17 cellular contexts compared by ENCODE assay signal in genomic region chr2:206408323-206409320, GRCh38.
DNase-seq lines count a peak whose midpoint lies in the region; ATAC-seq and TF ChIP-seq lines count a peak whose summit lies in the region.
"Had no signal": no experiment of that assay in that cellular context is flagged by ENCODE, and none has a peak within 500 bp of the region (broad histone marks: within the 10 kb centered on the region; RNA-seq: fewer than 3 reads in every experiment).

No MANE protein-coding gene starts in this region.

- no peak overlapping the region for H3K4me3 Mint-ChIP-seq in stimulated activated naive CD8-positive, alpha-beta T cell treated with anti-CD3 and anti-CD28 coated beads, Interleukin-15, amount 100 ng/mL, for 72 hours
- H3K4me3 Mint-ChIP-seq: activated T-helper 1 cell treated with anti-CD3 and anti-CD28 coated beads, Interleukin-12 subunit alpha, Interleukin-12 subunit beta, Interleukin-2, Interleukin-4 antibody, amounts not matched to agents 30 ng/mL and 10 ng/mL and 1 ng/mL, durations not matched to agents 14 hours and 24 hours and 36 hours; CD14-positive monocyte; stimulated activated effector memory CD8-positive, alpha-beta T cell treated with anti-CD3 and anti-CD28 coated beads, Interleukin-12 subunit alpha, Interleukin-12 subunit beta, amount 100 ng/mL, for 72 hours had no signal

- H3K4me1 Mint-ChIP-seq in stimulated activated naive CD8-positive, alpha-beta T cell treated with anti-CD3 and anti-CD28 coated beads, Interleukin-15, amount 100 ng/mL, for 72 hours, result no peaks in the 10 kb centered on the region
- H3K4me1 Mint-ChIP-seq: CD14-positive monocyte; stimulated activated effector memory CD8-positive, alpha-beta T cell treated with anti-CD3 and anti-CD28 coated beads, Interleukin-12 subunit alpha, Interleukin-12 subunit beta, amount 100 ng/mL, for 72 hours had no signal

- peaks cover 10% of the 10 kb centered on the region for H3K27me3 Mint-ChIP-seq in stimulated activated naive CD8-positive, alpha-beta T cell treated with anti-CD3 and anti-CD28 coated beads, Interleukin-15, amount 100 ng/mL, for 72 hours

- H3K9me3 Mint-ChIP-seq in stimulated activated naive CD8-positive, alpha-beta T cell treated with anti-CD3 and anti-CD28 coated beads, Interleukin-15, amount 100 ng/mL, for 72 hours, result peaks cover 0 to 8% of the 10 kb centered on the region in 2 donors
- H3K9me3 Mint-ChIP-seq: activated T-helper 1 cell treated with anti-CD3 and anti-CD28 coated beads, Interleukin-12 subunit alpha, Interleukin-12 subunit beta, Interleukin-2, Interleukin-4 antibody, amounts not matched to agents 30 ng/mL and 10 ng/mL and 1 ng/mL, durations not matched to agents 14 hours and 24 hours and 36 hours; stimulated activated effector memory CD8-positive, alpha-beta T cell treated with anti-CD3 and anti-CD28 coated beads, Interleukin-12 subunit alpha, Interleukin-12 subunit beta, amount 100 ng/mL, for 72 hours had no signal

- H3K4me3 ChIP-seq in epithelial cell of esophagus (ENCODE audit: low read length), result no peak overlapping the region
- H3K4me3 ChIP-seq: SK-N-MC had no signal

- ATAC-seq in GM18867 (IDR thresholded peaks at IDR 0.05; ENCODE audit: unreplicated experiment), result peak; percentile 94
- ATAC-seq in GM21526 (IDR thresholded peaks at IDR 0.05; ENCODE audit: low FRiP score, unreplicated experiment), result peak; percentile 86
- peak; percentile 93 for ATAC-seq in HG03066 (IDR thresholded peaks at IDR 0.05; ENCODE audit: low read depth, unreplicated experiment)
- no peak for ATAC-seq in stimulated activated naive CD8-positive, alpha-beta T cell treated with anti-CD3 and anti-CD28 coated beads, Interleukin-15, amount 100 ng/mL, for 72 hours
- ATAC-seq: stimulated activated effector memory CD8-positive, alpha-beta T cell treated with anti-CD3 and anti-CD28 coated beads, Interleukin-12 subunit alpha, Interleukin-12 subunit beta, amount 100 ng/mL, for 72 hours had no signal

- peak; percentile 31 for DNase-seq in epithelial cell of esophagus (ENCODE audit: low read depth)
- DNase-seq in COLO829 (ENCODE audit: low spot score), result no peak
- DNase-seq in pons (ENCODE audit: low spot score), result no peak
- no peak for DNase-seq in NCI-H1105 (lab: John Stamatoyannopoulos, UW)
- DNase-seq in stimulated activated naive CD8-positive, alpha-beta T cell treated with anti-CD3 and anti-CD28 coated beads, Interleukin-15, amount 100 ng/mL, for 72 hours, result no peak
- DNase-seq: activated CD4-positive, CD25-positive, alpha-beta regulatory T cell treated with anti-CD3 and anti-CD28 coated beads, Interleukin-2, amount 50 U/mL, for 72 hours; GDM1; IMR-90; NCI-H1436 treated with DMSO at 0.1 percent for 48 hours; NCI-H774 had no signal

- no peak for TF ChIP-seq CTCF in epithelial cell of esophagus (IDR thresholded peaks at IDR 0.05; ENCODE audit: insufficient read depth, low read depth, low read length, missing control alignments)

- no peak overlapping the region for H3K27ac Mint-ChIP-seq in stimulated activated naive CD8-positive, alpha-beta T cell treated with anti-CD3 and anti-CD28 coated beads, Interleukin-15, amount 100 ng/mL, for 72 hours
- H3K27ac Mint-ChIP-seq: activated T-helper 1 cell treated with anti-CD3 and anti-CD28 coated beads, Interleukin-12 subunit alpha, Interleukin-12 subunit beta, Interleukin-2, Interleukin-4 antibody, amounts not matched to agents 30 ng/mL and 10 ng/mL and 1 ng/mL, durations not matched to agents 14 hours and 24 hours and 36 hours; CD14-positive monocyte; stimulated activated effector memory CD8-positive, alpha-beta T cell treated with anti-CD3 and anti-CD28 coated beads, Interleukin-12 subunit alpha, Interleukin-12 subunit beta, amount 100 ng/mL, for 72 hours had no signal
